Comparison of ENCODE assay signal across 1 cellular context in the genomic region with DNA sequence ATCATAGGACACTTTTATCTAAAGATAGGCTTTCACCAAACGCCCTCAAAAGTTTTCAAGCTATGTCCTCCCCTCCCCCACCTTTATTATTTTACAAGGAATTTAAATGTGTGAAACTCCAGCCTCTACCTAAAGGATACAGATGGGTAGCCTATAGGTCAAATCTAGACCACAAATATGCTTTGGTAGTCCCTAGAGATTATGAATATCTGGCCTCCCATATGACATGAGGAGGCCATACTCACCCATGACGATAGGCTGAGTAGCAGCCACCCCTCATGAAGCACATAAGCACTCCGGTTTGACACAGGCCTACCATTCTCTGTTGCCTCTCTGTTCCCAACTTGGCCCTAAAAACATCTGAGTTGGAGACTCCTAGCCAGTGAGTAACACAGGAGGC.
TF ChIP-seq lines count a peak whose summit lies in the region.

No MANE protein-coding gene starts in this region.

TF ChIP-seq in GM12878, 131 proteins besides CTCF, POLR2A, EP300 and RAD21:
- TF ChIP-seq RUNX3 (IDR thresholded peaks at IDR 0.05; ENCODE audit: low read length) = peak; percentile 59
- TF ChIP-seq MAX (IDR thresholded peaks at IDR 0.05; ENCODE audit: low read depth, low read length) = no peak
